In genomic region chr10:24944512-24945255, GRCh38 we compare ENCODE assay signal across 11 cellular contexts. TPM values are rescaled to one million over a fixed set of nuclear protein-coding genes. Genes with fewer than 3 reads are reported as not detected.
DNase-seq lines count a peak whose midpoint lies in the region; ATAC-seq and TF ChIP-seq lines count a peak whose summit lies in the region.
"Had no signal": no experiment of that assay in that cellular context is flagged by ENCODE, and none has a peak within 500 bp of the region (broad histone marks: within the 10 kb centered on the region; RNA-seq: fewer than 3 reads in every experiment).

No MANE protein-coding gene starts in this region.

- H3K27me3 ChIP-seq in A673 (replicated peaks; ENCODE audit: insufficient read depth, low read depth, low read length, poor library complexity) (no peaks in the 10 kb centered on the region), WERI-Rb-1 (ENCODE audit: insufficient read depth, low read depth, severe bottlenecking) (no peaks in the 10 kb centered on the region)

- intact Hi-C loops in A673 (cut with micrococcal nuclease; ENCODE audit: unreplicated experiment): loop anchor here (5.0 kb wide), 1 partner anchor 87 kb away; no protein-coding TSS in a partner anchor
- intact Hi-C loops in left ventricle myocardium superior (cut with micrococcal nuclease): no loop called here

- CTCF ChIA-PET in A673 (lab: Charles Lee): interaction anchor here (0.6 kb wide), 1 partner anchor 646 kb away, joined by 3 read pairs; no protein-coding TSS in a partner anchor

- DNase-seq in A673 (ENCODE audit: low spot score) (peak; percentile 65), HS-27A (ENCODE audit: low read depth) (peak; percentile 46), WERI-Rb-1 (peak; percentile 19), left ventricle myocardium superior (no peak)
- DNase-seq: NCI-H2107 had no signal

- no peak overlapping the region for H3K4me3 ChIP-seq in A673 (ENCODE audit: low read depth, low read length, poor library complexity, severe bottlenecking)
- no peak overlapping the region for H3K4me3 ChIP-seq in WERI-Rb-1 (ENCODE audit: low read depth, low read length)

- POLR2A ChIA-PET in A673 (lab: Charles Lee; ENCODE audit: low non-redundant PET): no interaction called here

- H3K4me1 ChIP-seq in A673 (ENCODE audit: insufficient read depth, low read length, poor library complexity, severe bottlenecking): peaks cover 15% of the 10 kb centered on the region

- H3K27ac ChIP-seq in A673 (ENCODE audit: low read depth, low read length, poor library complexity, severe bottlenecking): no peak overlapping the region
- H3K27ac ChIP-seq in WERI-Rb-1: no peak overlapping the region
- H3K27ac ChIP-seq: C4-2B, VCaP had no signal

- H3K36me3 ChIP-seq in A673 (ENCODE audit: insufficient read depth, low read length, poor library complexity, severe bottlenecking) (no peaks in the 10 kb centered on the region), WERI-Rb-1 (no peaks in the 10 kb centered on the region)

- no peaks in the 10 kb centered on the region for H3K9me3 ChIP-seq in A673 (ENCODE audit: low read depth, low read length, poor library complexity, severe bottlenecking)
- H3K9me3 ChIP-seq in WERI-Rb-1 (ENCODE audit: severe bottlenecking): no peaks in the 10 kb centered on the region

- BruUV-seq in A673 (replicated peaks; lab: Mats Ljungman, UMichigan): no TSS peak

- TF ChIP-seq CTCF in A673 (conservative IDR thresholded peaks at IDR 0.05; ENCODE audit: low read depth, low read length) (no peak; the same call in 1 of the 2 replicates), WERI-Rb-1 (IDR thresholded peaks at IDR 0.05; ENCODE audit: low read depth, low read length) (no peak)

- ATAC-seq in left ventricle myocardium superior (peak; percentile 72), HG02763 (IDR thresholded peaks at IDR 0.05; ENCODE audit: unreplicated experiment) (no peak), GM19324 (IDR thresholded peaks at IDR 0.05; ENCODE audit: low FRiP score, unreplicated experiment) (no peak), HG03045 (IDR thresholded peaks at IDR 0.05; ENCODE audit: unreplicated experiment) (no peak)
- ATAC-seq in activated CD4-positive, CD25-positive, alpha-beta regulatory T cell treated with anti-CD3 and anti-CD28 coated beads, Interleukin-2, amount 50 U/mL, for 24 hours: no peak

RNA-seq across cellular contexts. Expression of gene PRTFDC1, which starts 7.7 kb away (rescaled TPM):
- 49.7 and 49.8 TPM in 2 replicates for total RNA-seq in A673 (2021)
- total RNA-seq in left ventricle myocardium superior: 9.1 TPM
